In the genomic region with DNA sequence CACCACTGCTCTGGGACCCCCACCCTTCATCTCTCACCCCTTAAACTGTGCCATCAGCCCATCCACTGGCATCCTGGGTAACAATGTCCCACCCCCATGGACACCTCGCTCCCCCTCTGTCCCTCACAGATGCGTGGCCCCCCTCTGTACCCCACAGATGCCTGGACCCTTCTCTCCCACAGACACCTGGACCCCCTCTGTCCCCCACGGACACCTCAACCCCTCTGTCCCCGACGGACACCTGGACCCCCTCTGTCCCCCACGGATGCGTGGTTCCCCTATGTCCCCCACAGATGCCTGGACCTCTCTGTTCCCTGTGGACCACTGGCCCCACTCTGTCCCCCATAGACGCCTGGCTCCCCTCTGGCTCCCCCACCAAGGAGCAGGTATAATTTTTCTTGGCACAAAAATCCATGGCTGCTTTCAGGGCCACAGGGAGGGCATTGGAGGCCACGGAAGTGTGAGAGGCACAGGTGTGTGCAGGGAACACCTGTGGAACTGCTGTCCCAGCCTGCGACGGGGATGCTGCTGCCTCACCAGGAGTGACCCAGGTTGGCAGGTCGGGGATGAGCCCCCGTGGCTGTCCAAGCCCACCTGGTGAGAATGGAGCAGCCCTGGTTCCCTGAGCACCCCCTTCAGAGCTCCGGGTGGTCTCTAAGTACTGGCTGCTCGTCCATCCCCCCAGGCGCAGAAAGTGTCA, we compare ENCODE assay signal across 23 cellular contexts.
"Had no signal": no experiment of that assay in that cellular context is flagged by ENCODE, and none has a peak within 500 bp of the region (broad histone marks: within the 10 kb centered on the region; RNA-seq: fewer than 3 reads in every experiment).

No MANE protein-coding gene starts in this region.

- H3K27ac Mint-ChIP-seq: activated B cell treated with CpG ODN at 0.5 μM for 24 hours; activated CD8-positive, alpha-beta T cell treated with anti-CD3 and anti-CD28 coated beads for 36 hours; activated naive CD8-positive, alpha-beta T cell; dendritic cell treated with granulocyte-macrophage colony-stimulating factor and Interleukin-4, amounts not matched to agents 40 ng/mL and 50 ng/mL, for 4 days; endodermal cell; T-helper 2 cell treated with Interferon-gamma antibody and Interleukin-4, amounts not matched to agents 5 μg/mL and 100 μg/mL, for 36 hours had no signal

- H3K4me3 ChIP-seq: body of pancreas, colonic mucosa, dorsolateral prefrontal cortex had no signal

- H3K4me3 Mint-ChIP-seq: activated B cell treated with CpG ODN at 0.5 μM for 24 hours; activated CD8-positive, alpha-beta T cell treated with anti-CD3 and anti-CD28 coated beads for 36 hours; activated naive CD8-positive, alpha-beta T cell; activated T-cell treated with anti-CD3 and anti-CD28 coated beads, Interleukin-2, amount 50 U/mL, for 4 hours; activated T-helper 17 cell treated with anti-CD3 and anti-CD28 coated beads, Interleukin-2, amount 50 U/mL, for 72 hours; dendritic cell treated with granulocyte-macrophage colony-stimulating factor and Interleukin-4, amounts not matched to agents 40 ng/mL and 50 ng/mL, for 4 days; endodermal cell; T-helper 17 cell; T-helper 2 cell treated with Interferon-gamma antibody and Interleukin-4, amounts not matched to agents 5 μg/mL and 100 μg/mL, for 36 hours had no signal

- H3K4me1 Mint-ChIP-seq: activated B cell treated with CpG ODN at 0.5 μM for 24 hours; activated T-helper 17 cell treated with anti-CD3 and anti-CD28 coated beads, Interleukin-2, amount 50 U/mL, for 72 hours; T-helper 17 cell had no signal

- H3K9me3 Mint-ChIP-seq: endodermal cell had no signal

- H3K9me3 ChIP-seq: colonic mucosa had no signal

- ATAC-seq: activated CD4-positive, CD25-positive, alpha-beta regulatory T cell treated with anti-CD3 and anti-CD28 coated beads, Interleukin-2, amount 50 U/mL, for 24 hours; body of pancreas; esophagus mucosa had no signal

- FAIRE-seq: frontal cortex had no signal

- H3K36me3 ChIP-seq: colonic mucosa, WERI-Rb-1 had no signal

- H3K27me3 ChIP-seq: body of pancreas, colonic mucosa, dorsolateral prefrontal cortex had no signal

- H3K27ac ChIP-seq: body of pancreas, colonic mucosa, WERI-Rb-1 had no signal

- H3K27me3 Mint-ChIP-seq: activated B cell treated with CpG ODN at 0.5 μM for 24 hours; activated CD8-positive, alpha-beta T cell treated with anti-CD3 and anti-CD28 coated beads for 36 hours; activated naive CD8-positive, alpha-beta T cell; activated T-helper 17 cell treated with anti-CD3 and anti-CD28 coated beads, Interleukin-2, amount 50 U/mL, for 72 hours; dendritic cell treated with granulocyte-macrophage colony-stimulating factor and Interleukin-4, amounts not matched to agents 40 ng/mL and 50 ng/mL, for 4 days had no signal

- DNase-seq: activated B cell treated with CpG ODN at 0.5 μM for 24 hours; activated CD8-positive, alpha-beta T cell treated with anti-CD3 and anti-CD28 coated beads for 36 hours; activated effector memory CD4-positive, alpha-beta T cell treated with Interleukin-2 at 50 U/mL for 16 hours; activated gamma-delta T cell treated with Interleukin-2 at 50 U/mL for 16 hours; activated naive CD4-positive, alpha-beta T cell treated with anti-CD3 and anti-CD28 coated beads, Interleukin-2, amount 50 U/mL, for 16 hours; amniotic stem cell; effector memory CD4-positive, alpha-beta T cell; foreskin fibroblast; T-helper 17 cell; T1000; WERI-Rb-1 had no signal
